14 cellular contexts compared by ENCODE assay signal in the genomic region with DNA sequence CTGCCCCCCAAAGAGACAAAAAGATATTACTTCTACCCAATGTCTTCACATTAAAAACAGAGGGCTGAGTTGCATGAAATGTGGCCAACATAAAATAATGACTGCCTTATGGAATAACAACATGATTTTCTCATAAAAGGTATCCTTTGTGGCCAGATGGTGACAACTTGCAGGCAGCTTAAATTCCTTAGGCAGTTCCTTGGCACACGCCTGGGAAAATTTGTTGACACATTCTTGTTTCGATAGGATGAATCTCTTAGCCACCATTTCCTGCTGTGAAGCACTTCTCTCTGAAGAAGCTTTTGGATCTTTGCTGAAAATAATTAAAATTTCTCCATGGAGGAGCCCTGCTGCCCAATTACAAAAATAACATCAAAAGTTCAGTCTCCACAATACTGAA.
DNase-seq lines count a peak whose midpoint lies in the region; ATAC-seq, FAIRE-seq and TF ChIP-seq lines count a peak whose summit lies in the region.
"Had no signal": no experiment of that assay in that cellular context is flagged by ENCODE, and none has a peak within 500 bp of the region (broad histone marks: within the 10 kb centered on the region; RNA-seq: fewer than 3 reads in every experiment).

No MANE protein-coding gene starts in this region.

- H3K36me3 ChIP-seq in IMR-90 (ENCODE audit: control insufficient read depth, insufficient read depth, low read length) (no peaks in the 10 kb centered on the region), bronchial epithelial cell (ENCODE audit: control insufficient read depth, insufficient read depth, low read length) (no peaks in the 10 kb centered on the region), mesenchymal stem cell (ENCODE audit: control insufficient read depth in 1 of 2, insufficient read depth in 2 of 2, low read depth in 1 of 2, low read length in 2 of 2) (no peaks in the 10 kb centered on the region)
- H3K36me3 ChIP-seq: tibial nerve had no signal

- H2BK120ac ChIP-seq in IMR-90 (ENCODE audit: low read depth, low read length) (no peak overlapping the region), mesenchymal stem cell (ENCODE audit: low read depth, low read length) (no peak overlapping the region)

- peak; percentile 85 for DNase-seq in AG10803 (ENCODE audit: low read depth)
- DNase-seq in IMR-90, result peak; percentile 44
- DNase-seq in bronchial epithelial cell (ENCODE audit: low read depth), result peak; percentile 29
- peak; percentile 28 for DNase-seq in mesenchymal stem cell
- no peak for DNase-seq in NCI-H1105 (lab: John Stamatoyannopoulos, UW)
- no peak for DNase-seq in NCI-H82 treated with DMSO at 0.1 percent for 48 hours (lab: John Stamatoyannopoulos, UW; ENCODE audit: unreplicated experiment)
- DNase-seq in SW480 (ENCODE audit: low spot score), result no peak
- no peak for DNase-seq in NCI-H510A (lab: John Stamatoyannopoulos, UW)
- DNase-seq: activated T-cell treated with anti-CD3 and anti-CD28 coated beads, Interleukin-2, amount 50 U/mL, for 72 hours; MV-4-11; SHP77 treated with DMSO at 0.1 percent for 48 hours had no signal

- peak overlapping the region in 1 of 2 experiments; percentile 47; a peak in 1 of 4 replicates for H4K8ac ChIP-seq in IMR-90 (ENCODE audit: low read depth in 2 of 2, low read length in 2 of 2)
- H4K8ac ChIP-seq in mesenchymal stem cell (ENCODE audit: low read length), result no peak overlapping the region

- H3K56ac ChIP-seq in IMR-90 (ENCODE audit: extremely low read depth, insufficient read depth, low read length), result no peak overlapping the region

- TF ChIP-seq POLR2A in IMR-90 (IDR thresholded peaks at IDR 0.05; ENCODE audit: low read depth, low read length), result no peak

- dilution Hi-C loops in IMR-90 (cut with HindIII; ENCODE audit: low sequenced_read_pairs, unreplicated experiment), result loop anchor here (25.0 kb wide), 1 partner anchor 231 kb away; no protein-coding TSS in a partner anchor

- H3K4me3 ChIP-seq in AG10803 (ENCODE audit: low read length), result no peak overlapping the region
- no peak overlapping the region for H3K4me3 ChIP-seq in IMR-90 (ENCODE audit: insufficient read depth, low read depth, low read length)
- no peak overlapping the region for H3K4me3 ChIP-seq in bronchial epithelial cell (ENCODE audit: low read depth, low read length)
- H3K4me3 ChIP-seq in mesenchymal stem cell (ENCODE audit: insufficient read depth in 1 of 2, low read depth in 1 of 2, low read length in 2 of 2), result no peak overlapping the region
- H3K4me3 ChIP-seq: coronary artery, tibial nerve had no signal

- H3K4me1 ChIP-seq in IMR-90 (ENCODE audit: control insufficient read depth, insufficient read depth, low read length) (peaks cover 3% of the 10 kb centered on the region), mesenchymal stem cell (ENCODE audit: control insufficient read depth, insufficient read depth, low read depth, low read length) (no peaks in the 10 kb centered on the region)

- H3K27ac ChIP-seq in IMR-90 (ENCODE audit: insufficient read depth, low read length), result no peak overlapping the region
- no peak overlapping the region for H3K27ac ChIP-seq in mesenchymal stem cell (ENCODE audit: low read length, poor library complexity, severe bottlenecking)
- H3K27ac ChIP-seq: coronary artery had no signal

- H2BK15ac ChIP-seq in IMR-90 (ENCODE audit: low read depth, low read length), result 0 out of 3 replicates have a peak overlapping the region, but pooled peaks have one; percentile 18
- no peak overlapping the region for H2BK15ac ChIP-seq in mesenchymal stem cell (ENCODE audit: low read depth, poor library complexity, severe bottlenecking)

- H3K27me3 ChIP-seq in IMR-90 (ENCODE audit: control insufficient read depth, insufficient read depth, low read length), result no peaks in the 10 kb centered on the region
- no peaks in the 10 kb centered on the region for H3K27me3 ChIP-seq in bronchial epithelial cell (ENCODE audit: control insufficient read depth, insufficient read depth, low read length)
- no peaks in the 10 kb centered on the region for H3K27me3 ChIP-seq in mesenchymal stem cell (ENCODE audit: control insufficient read depth in 1 of 2, insufficient read depth in 1 of 2, low read length in 2 of 2)
- H3K27me3 ChIP-seq: tibial nerve had no signal

- no TSS peak for BruUV-seq in IMR-90 (replicated peaks; lab: Mats Ljungman, UMichigan)

- peak overlapping the region; percentile 33; the same call in 1 of the 2 replicates for H2BK20ac ChIP-seq in IMR-90 (ENCODE audit: low read depth, low read length)

- H4K91ac ChIP-seq in IMR-90 (ENCODE audit: insufficient read depth, low read depth, low read length), result no peak overlapping the region
- no peak overlapping the region for H4K91ac ChIP-seq in mesenchymal stem cell (ENCODE audit: low read length)

- CTCF ChIA-PET in IMR-90 (lab: Yijun Ruan, JAX), result no interaction called here

- no peak overlapping the region; the same call in 1 of the 2 replicates for H3K18ac ChIP-seq in IMR-90 (ENCODE audit: low read depth, low read length)
- H3K18ac ChIP-seq in mesenchymal stem cell (ENCODE audit: low read depth in 1 of 2, low read length in 2 of 2), result no peak overlapping the region

- H3K4ac ChIP-seq in IMR-90 (ENCODE audit: low read depth, low read length), result no peak overlapping the region
- H3K4ac ChIP-seq in mesenchymal stem cell (ENCODE audit: low read depth in 1 of 2, low read length in 2 of 2), result no peak overlapping the region

- no peak overlapping the region for H3K23ac ChIP-seq in IMR-90 (ENCODE audit: low read depth, low read length)
- no peak overlapping the region for H3K23ac ChIP-seq in mesenchymal stem cell (ENCODE audit: low read length in 2 of 2)

- intact Hi-C loops in IMR-90 (cut with micrococcal nuclease), result loop anchor here (5.0 kb wide), 4 partner anchors 186 to 401 kb away; no protein-coding TSS in a partner anchor

- 0 out of 2 replicates have a peak, but pooled peaks cover 2% of the 10 kb centered on the region for H3K9me1 ChIP-seq in IMR-90 (ENCODE audit: insufficient read depth, low read length)

- H2AFZ ChIP-seq in IMR-90 (replicated peaks; ENCODE audit: low read length, poor library complexity), result no peak overlapping the region
- H2AFZ ChIP-seq in mesenchymal stem cell (ENCODE audit: low read depth, low read length), result no peak overlapping the region

- H4K20me1 ChIP-seq in IMR-90 (ENCODE audit: insufficient read depth, low read length), result no peaks in the 10 kb centered on the region

- 0 out of 2 replicates have a peak overlapping the region, but pooled peaks have one; percentile 28 for H2AK5ac ChIP-seq in IMR-90 (ENCODE audit: low read depth, low read length)
- H2AK5ac ChIP-seq in mesenchymal stem cell (ENCODE audit: low read length, severe bottlenecking), result no peak overlapping the region

- no peak overlapping the region for H3K14ac ChIP-seq in IMR-90 (replicated peaks; ENCODE audit: low read depth, low read length)
- H3K14ac ChIP-seq in mesenchymal stem cell (ENCODE audit: low read length in 2 of 2), result no peak overlapping the region

- H3K79me1 ChIP-seq in IMR-90 (ENCODE audit: low read depth in 1 of 2, low read length in 2 of 2) (no peaks in the 10 kb centered on the region), mesenchymal stem cell (replicated peaks; ENCODE audit: low read length, poor library complexity, severe bottlenecking) (no peaks in the 10 kb centered on the region)

- POLR2A ChIA-PET in IMR-90 (lab: Charles Lee; ENCODE audit: unreplicated experiment), result interaction anchor here (0.6 kb wide), 1 partner anchor 328 kb away, joined by 3 read pairs; no protein-coding TSS in a partner anchor

- H2AK9ac ChIP-seq in IMR-90 (replicated peaks; ENCODE audit: low read depth, low read length, poor library complexity), result no peak overlapping the region

- TF ChIP-seq CTCF in AG10803 (conservative IDR thresholded peaks at IDR 0.05; ENCODE audit: low read length), result no peak
- TF ChIP-seq CTCF in IMR-90 (conservative IDR thresholded peaks at IDR 0.05; ENCODE audit: low read depth, low read length), result no peak
- no peak for TF ChIP-seq CTCF in bronchial epithelial cell (IDR thresholded peaks at IDR 0.05; ENCODE audit: insufficient read depth, low read length, severe bottlenecking)

- no peak overlapping the region for H4K5ac ChIP-seq in IMR-90 (ENCODE audit: low read depth, low read length)

- in situ Hi-C loops in IMR-90 (cut with MboI; ENCODE audit: low sequenced_read_pairs), result loop anchor here (10.0 to 25.0 kb wide), 2 partner anchors 218 to 506 kb away; no protein-coding TSS in a partner anchor

- peak; percentile 48 for ATAC-seq in IMR-90 (ENCODE audit: low read depth)
- ATAC-seq: activated T-cell treated with anti-CD3 and anti-CD28 coated beads, Interleukin-2, amount 50 U/mL, for 72 hours; esophagus mucosa had no signal

- H3K4me2 ChIP-seq in IMR-90 (ENCODE audit: low read depth, low read length) (no peak overlapping the region), mesenchymal stem cell (ENCODE audit: low read length, poor library complexity, severe bottlenecking) (no peak overlapping the region)

- H2BK5ac ChIP-seq in IMR-90 (ENCODE audit: low read depth, low read length, poor library complexity, severe bottlenecking), result peak overlapping the region; percentile 20
- H2BK5ac ChIP-seq in mesenchymal stem cell (ENCODE audit: low read depth, low read length, poor library complexity, severe bottlenecking), result no peak overlapping the region

- no peak overlapping the region for H2BK12ac ChIP-seq in mesenchymal stem cell (ENCODE audit: low read length in 2 of 2)

- FAIRE-seq in bronchial epithelial cell (lab: Jason Lieb, UNC), result no peak

- TF ChIP-seq RAD21 in IMR-90 (IDR thresholded peaks at IDR 0.05; ENCODE audit: low read length), result no peak

- WGBS in IMR-90 (ENCODE audit: extremely low coverage in 2 of 2, insufficient read length in 1 of 2), 2 experiments, result no CpG with 5 or more reads among the region's 2 CpGs
- 33% methylated on average over 2 of the region's 2 CpGs for WGBS in mesenchymal stem cell

- H3K9ac ChIP-seq in IMR-90 (ENCODE audit: low read depth, low read length) (no peak overlapping the region), mesenchymal stem cell (ENCODE audit: low read length) (no peak overlapping the region)

- H3K9me3 ChIP-seq in IMR-90 (ENCODE audit: control insufficient read depth, insufficient read depth, low read length) (peaks cover 4% of the 10 kb centered on the region; the same call in 1 of the 2 replicates), mesenchymal stem cell (ENCODE audit: control insufficient read depth, low read length) (peaks cover 25% of the 10 kb centered on the region)

TF ChIP-seq in IMR-90, 13 proteins besides CTCF, POLR2A, EP300 and RAD21 (continues in another document):
- no peak for TF ChIP-seq USF2 (IDR thresholded peaks at IDR 0.05; ENCODE audit: low read depth, low read length)
- TF ChIP-seq NFE2L2 (IDR thresholded peaks at IDR 0.05; ENCODE audit: low read depth, low read length), result no peak
- TF ChIP-seq MXI1 (IDR thresholded peaks at IDR 0.05; ENCODE audit: borderline replicate concordance, low read depth, low read length), result no peak
- TF ChIP-seq MAFK (IDR thresholded peaks at IDR 0.05; ENCODE audit: low read depth, low read length), result no peak

Comparison
In these comparisons a context has a peak if more than half of its experiments do, and no peak if none do; other contexts are left out.
1. DNase-seq: peak in AG10803 (single experiment), IMR-90 (single experiment), bronchial epithelial cell (single experiment) and mesenchymal stem cell (single experiment); none in NCI-H1105 (single experiment), NCI-H82 treated with DMSO at 0.1 percent for 48 hours (single experiment), SW480 (single experiment) and NCI-H510A (single experiment).